ENCODE assay signal across 1 cellular context in the genomic region with DNA sequence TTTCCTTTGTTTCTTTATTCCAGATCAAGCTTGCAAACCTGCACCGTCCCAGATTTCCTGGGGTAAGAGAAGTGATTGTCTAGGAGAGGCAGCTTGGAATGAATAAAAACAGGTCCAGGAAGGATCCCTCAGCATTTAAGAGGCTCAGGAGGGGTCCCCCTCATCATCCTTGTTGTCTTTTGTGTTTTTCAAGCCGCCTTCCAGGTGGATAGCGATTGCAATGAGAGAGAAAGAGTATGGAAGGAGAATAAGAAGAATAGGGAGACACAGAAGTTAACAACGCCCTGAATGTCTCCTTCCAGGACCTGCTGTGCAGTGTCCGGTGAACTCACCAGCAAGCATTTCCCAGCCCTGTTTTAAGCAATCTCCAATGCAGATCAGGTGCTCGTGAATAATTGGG.
TF ChIP-seq lines count a peak whose summit lies in the region.

No MANE protein-coding gene starts in this region.

TF ChIP-seq in endothelial cell of umbilical vein, 7 proteins besides CTCF, POLR2A, EP300 and RAD21:
- TF ChIP-seq, protein P1, sequence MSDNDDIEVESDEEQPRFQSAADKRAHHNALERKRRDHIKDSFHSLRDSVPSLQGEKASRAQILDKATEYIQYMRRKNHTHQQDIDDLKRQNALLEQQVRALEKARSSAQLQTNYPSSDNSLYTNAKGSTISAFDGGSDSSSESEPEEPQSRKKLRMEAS (IDR thresholded peaks at IDR 0.05; ENCODE audit: insufficient read depth, insufficient read length): no peak
- TF ChIP-seq POLR2AphosphoS5 (IDR thresholded peaks at IDR 0.05; ENCODE audit: insufficient read depth, low read depth, low read length) (no peak), EZH2 (IDR thresholded peaks at IDR 0.05; ENCODE audit: borderline replicate concordance, low read depth, low read length, severe bottlenecking) (no peak)
